ENCODE assay signal across 1 cellular context in the genomic region with DNA sequence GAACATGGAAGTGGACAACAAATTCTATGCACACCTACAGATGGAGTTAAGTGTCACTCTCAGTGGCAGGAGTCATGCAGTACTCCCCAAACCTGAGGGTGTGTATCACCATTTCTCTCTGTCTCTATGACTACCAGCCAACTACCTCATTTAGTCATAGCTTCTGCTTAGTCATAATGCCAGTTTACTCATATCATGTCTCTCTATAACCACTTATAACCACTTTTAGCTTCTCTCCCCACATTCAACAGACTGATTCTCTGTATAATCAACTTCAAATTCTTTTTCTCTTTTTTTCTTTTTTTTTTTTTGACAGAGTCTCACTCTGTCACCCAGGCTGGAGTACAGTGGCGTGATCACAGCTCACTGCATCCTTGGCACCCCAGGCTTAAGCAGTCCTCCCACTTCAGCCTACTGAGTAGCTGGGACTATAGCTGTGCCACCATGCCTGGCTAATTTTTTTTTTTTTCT.
A peak's percentile ranks its signal among the peaks of the same experiment; 100 is the strongest.
TF ChIP-seq lines count a peak whose summit lies in the region.

No MANE protein-coding gene starts in this region.

TF ChIP-seq in GM12878, 131 proteins besides CTCF, POLR2A, EP300 and RAD21 (continues in another document):
- TF ChIP-seq MTA2 (IDR thresholded peaks at IDR 0.05; ENCODE audit: low read depth) (peak; percentile 99), CBFB (IDR thresholded peaks at IDR 0.05; ENCODE audit: low read depth) (peak; percentile 94), POLR2AphosphoS2 (IDR thresholded peaks at IDR 0.05; ENCODE audit: low read depth, low read length) (no peak), HCFC1 (IDR thresholded peaks at IDR 0.05; ENCODE audit: low read length) (no peak), PAX5 (IDR thresholded peaks at IDR 0.05; ENCODE audit: borderline replicate concordance, low read depth, low read length) (peak; percentile 92), CBX3 (IDR thresholded peaks at IDR 0.05; ENCODE audit: borderline replicate concordance, low read depth) (no peak), TCF7 (IDR thresholded peaks at IDR 0.05; ENCODE audit: borderline replicate concordance) (0 out of 2 replicates have a peak, but pooled peaks have one; percentile 47), IKZF1 (conservative IDR thresholded peaks at IDR 0.05) (peak; percentile 61), HDAC6 (IDR thresholded peaks at IDR 0.05; ENCODE audit: unreplicated experiment) (no peak), NFYA (IDR thresholded peaks at IDR 0.05; ENCODE audit: borderline replicate concordance, low read depth, low read length) (no peak), MEF2A (IDR thresholded peaks at IDR 0.05; ENCODE audit: insufficient read depth, low read depth, low read length) (peak; percentile 95), SREBF2 (IDR thresholded peaks at IDR 0.05; ENCODE audit: low read length) (no peak), FOS (IDR thresholded peaks at IDR 0.05; ENCODE audit: borderline replicate concordance, extremely low read depth, insufficient read length) (no peak), PAX8 (IDR thresholded peaks at IDR 0.05) (no peak), TARDBP (IDR thresholded peaks at IDR 0.05; ENCODE audit: borderline replicate concordance) (no peak), CHD1 (IDR thresholded peaks at IDR 0.05; ENCODE audit: low read depth, low read length) (no peak), NRF1 (conservative IDR thresholded peaks at IDR 0.05; ENCODE audit: low read depth, low read length) (no peak), YBX1 (IDR thresholded peaks at IDR 0.05) (no peak), ASH2L (IDR thresholded peaks at IDR 0.05; ENCODE audit: borderline replicate concordance, low read depth) (no peak), CEBPB (IDR thresholded peaks at IDR 0.05; ENCODE audit: borderline replicate concordance in 1 of 2, low read depth in 2 of 2, low read length in 2 of 2) (peak in 1 of 2 experiments; percentile 84; a peak in 1 of 4 replicates), SIX5 (IDR thresholded peaks at IDR 0.05; ENCODE audit: low read depth, low read length, severe bottlenecking) (no peak), FOXK2 (IDR thresholded peaks at IDR 0.05) (no peak), NBN (IDR thresholded peaks at IDR 0.05) (peak; percentile 99), GATAD2B (conservative IDR thresholded peaks at IDR 0.05; ENCODE audit: low read depth) (no peak), RBBP5 (conservative IDR thresholded peaks at IDR 0.05) (no peak), RCOR1 (conservative IDR thresholded peaks at IDR 0.05; ENCODE audit: low read depth, low read length) (peak; percentile 82; the same call in 1 of the 2 replicates), CHD4 (IDR thresholded peaks at IDR 0.05) (no peak), ZNF217 (IDR thresholded peaks at IDR 0.05) (peak; percentile 40; the same call in 1 of the 2 replicates), EZH2 (IDR thresholded peaks at IDR 0.05; ENCODE audit: borderline replicate concordance, control insufficient read depth, low read depth, low read length) (0 out of 2 replicates have a peak, but pooled peaks have one; percentile 59), ESRRA (IDR thresholded peaks at IDR 0.05; ENCODE audit: low read length) (no peak), MYB (IDR thresholded peaks at IDR 0.05; ENCODE audit: borderline replicate concordance, low read depth, low read length) (peak; percentile 61; the same call in 1 of the 2 replicates), RELA (IDR thresholded peaks at IDR 0.05; ENCODE audit: borderline replicate concordance, partially characterized antibody) (no peak), SIN3A (IDR thresholded peaks at IDR 0.05; ENCODE audit: low read depth, low read length) (no peak), TBL1XR1 (IDR thresholded peaks at IDR 0.05; ENCODE audit: low read depth, low read length) (peak; percentile 71; the same call in 1 of the 2 replicates), IKZF2 (IDR thresholded peaks at IDR 0.05) (peak; percentile 89 to 94)
- TF ChIP-seq, protein P1, sequence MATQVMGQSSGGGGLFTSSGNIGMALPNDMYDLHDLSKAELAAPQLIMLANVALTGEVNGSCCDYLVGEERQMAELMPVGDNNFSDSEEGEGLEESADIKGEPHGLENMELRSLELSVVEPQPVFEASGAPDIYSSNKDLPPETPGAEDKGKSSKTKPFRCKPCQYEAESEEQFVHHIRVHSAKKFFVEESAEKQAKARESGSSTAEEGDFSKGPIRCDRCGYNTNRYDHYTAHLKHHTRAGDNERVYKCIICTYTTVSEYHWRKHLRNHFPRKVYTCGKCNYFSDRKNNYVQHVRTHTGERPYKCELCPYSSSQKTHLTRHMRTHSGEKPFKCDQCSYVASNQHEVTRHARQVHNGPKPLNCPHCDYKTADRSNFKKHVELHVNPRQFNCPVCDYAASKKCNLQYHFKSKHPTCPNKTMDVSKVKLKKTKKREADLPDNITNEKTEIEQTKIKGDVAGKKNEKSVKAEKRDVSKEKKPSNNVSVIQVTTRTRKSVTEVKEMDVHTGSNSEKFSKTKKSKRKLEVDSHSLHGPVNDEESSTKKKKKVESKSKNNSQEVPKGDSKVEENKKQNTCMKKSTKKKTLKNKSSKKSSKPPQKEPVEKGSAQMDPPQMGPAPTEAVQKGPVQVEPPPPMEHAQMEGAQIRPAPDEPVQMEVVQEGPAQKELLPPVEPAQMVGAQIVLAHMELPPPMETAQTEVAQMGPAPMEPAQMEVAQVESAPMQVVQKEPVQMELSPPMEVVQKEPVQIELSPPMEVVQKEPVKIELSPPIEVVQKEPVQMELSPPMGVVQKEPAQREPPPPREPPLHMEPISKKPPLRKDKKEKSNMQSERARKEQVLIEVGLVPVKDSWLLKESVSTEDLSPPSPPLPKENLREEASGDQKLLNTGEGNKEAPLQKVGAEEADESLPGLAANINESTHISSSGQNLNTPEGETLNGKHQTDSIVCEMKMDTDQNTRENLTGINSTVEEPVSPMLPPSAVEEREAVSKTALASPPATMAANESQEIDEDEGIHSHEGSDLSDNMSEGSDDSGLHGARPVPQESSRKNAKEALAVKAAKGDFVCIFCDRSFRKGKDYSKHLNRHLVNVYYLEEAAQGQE (IDR thresholded peaks at IDR 0.05; ENCODE audit: low read depth, low read length), result no peak
- TF ChIP-seq, protein P2, sequence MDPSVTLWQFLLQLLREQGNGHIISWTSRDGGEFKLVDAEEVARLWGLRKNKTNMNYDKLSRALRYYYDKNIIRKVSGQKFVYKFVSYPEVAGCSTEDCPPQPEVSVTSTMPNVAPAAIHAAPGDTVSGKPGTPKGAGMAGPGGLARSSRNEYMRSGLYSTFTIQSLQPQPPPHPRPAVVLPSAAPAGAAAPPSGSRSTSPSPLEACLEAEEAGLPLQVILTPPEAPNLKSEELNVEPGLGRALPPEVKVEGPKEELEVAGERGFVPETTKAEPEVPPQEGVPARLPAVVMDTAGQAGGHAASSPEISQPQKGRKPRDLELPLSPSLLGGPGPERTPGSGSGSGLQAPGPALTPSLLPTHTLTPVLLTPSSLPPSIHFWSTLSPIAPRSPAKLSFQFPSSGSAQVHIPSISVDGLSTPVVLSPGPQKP (IDR thresholded peaks at IDR 0.05; ENCODE audit: low read depth, low read length), result no peak
- TF ChIP-seq, protein P3, sequence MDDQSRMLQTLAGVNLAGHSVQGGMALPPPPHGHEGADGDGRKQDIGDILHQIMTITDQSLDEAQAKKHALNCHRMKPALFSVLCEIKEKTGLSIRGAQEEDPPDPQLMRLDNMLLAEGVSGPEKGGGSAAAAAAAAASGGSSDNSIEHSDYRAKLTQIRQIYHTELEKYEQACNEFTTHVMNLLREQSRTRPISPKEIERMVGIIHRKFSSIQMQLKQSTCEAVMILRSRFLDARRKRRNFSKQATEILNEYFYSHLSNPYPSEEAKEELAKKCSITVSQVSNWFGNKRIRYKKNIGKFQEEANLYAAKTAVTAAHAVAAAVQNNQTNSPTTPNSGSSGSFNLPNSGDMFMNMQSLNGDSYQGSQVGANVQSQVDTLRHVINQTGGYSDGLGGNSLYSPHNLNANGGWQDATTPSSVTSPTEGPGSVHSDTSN (IDR thresholded peaks at IDR 0.05; ENCODE audit: insufficient replicate concordance, low read depth, low read length), result peak; percentile 54
- TF ChIP-seq, protein P4, sequence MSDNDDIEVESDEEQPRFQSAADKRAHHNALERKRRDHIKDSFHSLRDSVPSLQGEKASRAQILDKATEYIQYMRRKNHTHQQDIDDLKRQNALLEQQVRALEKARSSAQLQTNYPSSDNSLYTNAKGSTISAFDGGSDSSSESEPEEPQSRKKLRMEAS (IDR thresholded peaks at IDR 0.05; ENCODE audit: low read depth, low read length), result no peak
- TF ChIP-seq, protein P5, sequence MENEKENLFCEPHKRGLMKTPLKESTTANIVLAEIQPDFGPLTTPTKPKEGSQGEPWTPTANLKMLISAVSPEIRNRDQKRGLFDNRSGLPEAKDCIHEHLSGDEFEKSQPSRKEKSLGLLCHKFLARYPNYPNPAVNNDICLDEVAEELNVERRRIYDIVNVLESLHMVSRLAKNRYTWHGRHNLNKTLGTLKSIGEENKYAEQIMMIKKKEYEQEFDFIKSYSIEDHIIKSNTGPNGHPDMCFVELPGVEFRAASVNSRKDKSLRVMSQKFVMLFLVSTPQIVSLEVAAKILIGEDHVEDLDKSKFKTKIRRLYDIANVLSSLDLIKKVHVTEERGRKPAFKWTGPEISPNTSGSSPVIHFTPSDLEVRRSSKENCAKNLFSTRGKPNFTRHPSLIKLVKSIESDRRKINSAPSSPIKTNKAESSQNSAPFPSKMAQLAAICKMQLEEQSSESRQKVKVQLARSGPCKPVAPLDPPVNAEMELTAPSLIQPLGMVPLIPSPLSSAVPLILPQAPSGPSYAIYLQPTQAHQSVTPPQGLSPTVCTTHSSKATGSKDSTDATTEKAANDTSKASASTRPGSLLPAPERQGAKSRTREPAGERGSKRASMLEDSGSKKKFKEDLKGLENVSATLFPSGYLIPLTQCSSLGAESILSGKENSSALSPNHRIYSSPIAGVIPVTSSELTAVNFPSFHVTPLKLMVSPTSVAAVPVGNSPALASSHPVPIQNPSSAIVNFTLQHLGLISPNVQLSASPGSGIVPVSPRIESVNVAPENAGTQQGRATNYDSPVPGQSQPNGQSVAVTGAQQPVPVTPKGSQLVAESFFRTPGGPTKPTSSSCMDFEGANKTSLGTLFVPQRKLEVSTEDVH (IDR thresholded peaks at IDR 0.05; ENCODE audit: low read depth, partially characterized antibody), result no peak
- TF ChIP-seq, protein P6, sequence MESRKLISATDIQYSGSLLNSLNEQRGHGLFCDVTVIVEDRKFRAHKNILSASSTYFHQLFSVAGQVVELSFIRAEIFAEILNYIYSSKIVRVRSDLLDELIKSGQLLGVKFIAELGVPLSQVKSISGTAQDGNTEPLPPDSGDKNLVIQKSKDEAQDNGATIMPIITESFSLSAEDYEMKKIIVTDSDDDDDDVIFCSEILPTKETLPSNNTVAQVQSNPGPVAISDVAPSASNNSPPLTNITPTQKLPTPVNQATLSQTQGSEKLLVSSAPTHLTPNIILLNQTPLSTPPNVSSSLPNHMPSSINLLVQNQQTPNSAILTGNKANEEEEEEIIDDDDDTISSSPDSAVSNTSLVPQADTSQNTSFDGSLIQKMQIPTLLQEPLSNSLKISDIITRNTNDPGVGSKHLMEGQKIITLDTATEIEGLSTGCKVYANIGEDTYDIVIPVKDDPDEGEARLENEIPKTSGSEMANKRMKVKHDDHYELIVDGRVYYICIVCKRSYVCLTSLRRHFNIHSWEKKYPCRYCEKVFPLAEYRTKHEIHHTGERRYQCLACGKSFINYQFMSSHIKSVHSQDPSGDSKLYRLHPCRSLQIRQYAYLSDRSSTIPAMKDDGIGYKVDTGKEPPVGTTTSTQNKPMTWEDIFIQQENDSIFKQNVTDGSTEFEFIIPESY (IDR thresholded peaks at IDR 0.05), result no peak
- TF ChIP-seq, protein P7, sequence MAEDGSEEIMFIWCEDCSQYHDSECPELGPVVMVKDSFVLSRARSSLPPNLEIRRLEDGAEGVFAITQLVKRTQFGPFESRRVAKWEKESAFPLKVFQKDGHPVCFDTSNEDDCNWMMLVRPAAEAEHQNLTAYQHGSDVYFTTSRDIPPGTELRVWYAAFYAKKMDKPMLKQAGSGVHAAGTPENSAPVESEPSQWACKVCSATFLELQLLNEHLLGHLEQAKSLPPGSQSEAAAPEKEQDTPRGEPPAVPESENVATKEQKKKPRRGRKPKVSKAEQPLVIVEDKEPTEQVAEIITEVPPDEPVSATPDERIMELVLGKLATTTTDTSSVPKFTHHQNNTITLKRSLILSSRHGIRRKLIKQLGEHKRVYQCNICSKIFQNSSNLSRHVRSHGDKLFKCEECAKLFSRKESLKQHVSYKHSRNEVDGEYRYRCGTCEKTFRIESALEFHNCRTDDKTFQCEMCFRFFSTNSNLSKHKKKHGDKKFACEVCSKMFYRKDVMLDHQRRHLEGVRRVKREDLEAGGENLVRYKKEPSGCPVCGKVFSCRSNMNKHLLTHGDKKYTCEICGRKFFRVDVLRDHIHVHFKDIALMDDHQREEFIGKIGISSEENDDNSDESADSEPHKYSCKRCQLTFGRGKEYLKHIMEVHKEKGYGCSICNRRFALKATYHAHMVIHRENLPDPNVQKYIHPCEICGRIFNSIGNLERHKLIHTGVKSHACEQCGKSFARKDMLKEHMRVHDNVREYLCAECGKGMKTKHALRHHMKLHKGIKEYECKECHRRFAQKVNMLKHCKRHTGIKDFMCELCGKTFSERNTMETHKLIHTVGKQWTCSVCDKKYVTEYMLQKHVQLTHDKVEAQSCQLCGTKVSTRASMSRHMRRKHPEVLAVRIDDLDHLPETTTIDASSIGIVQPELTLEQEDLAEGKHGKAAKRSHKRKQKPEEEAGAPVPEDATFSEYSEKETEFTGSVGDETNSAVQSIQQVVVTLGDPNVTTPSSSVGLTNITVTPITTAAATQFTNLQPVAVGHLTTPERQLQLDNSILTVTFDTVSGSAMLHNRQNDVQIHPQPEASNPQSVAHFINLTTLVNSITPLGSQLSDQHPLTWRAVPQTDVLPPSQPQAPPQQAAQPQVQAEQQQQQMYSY (CRISPR knock-in tag; IDR thresholded peaks at IDR 0.05), result no peak
- TF ChIP-seq, protein P8, sequence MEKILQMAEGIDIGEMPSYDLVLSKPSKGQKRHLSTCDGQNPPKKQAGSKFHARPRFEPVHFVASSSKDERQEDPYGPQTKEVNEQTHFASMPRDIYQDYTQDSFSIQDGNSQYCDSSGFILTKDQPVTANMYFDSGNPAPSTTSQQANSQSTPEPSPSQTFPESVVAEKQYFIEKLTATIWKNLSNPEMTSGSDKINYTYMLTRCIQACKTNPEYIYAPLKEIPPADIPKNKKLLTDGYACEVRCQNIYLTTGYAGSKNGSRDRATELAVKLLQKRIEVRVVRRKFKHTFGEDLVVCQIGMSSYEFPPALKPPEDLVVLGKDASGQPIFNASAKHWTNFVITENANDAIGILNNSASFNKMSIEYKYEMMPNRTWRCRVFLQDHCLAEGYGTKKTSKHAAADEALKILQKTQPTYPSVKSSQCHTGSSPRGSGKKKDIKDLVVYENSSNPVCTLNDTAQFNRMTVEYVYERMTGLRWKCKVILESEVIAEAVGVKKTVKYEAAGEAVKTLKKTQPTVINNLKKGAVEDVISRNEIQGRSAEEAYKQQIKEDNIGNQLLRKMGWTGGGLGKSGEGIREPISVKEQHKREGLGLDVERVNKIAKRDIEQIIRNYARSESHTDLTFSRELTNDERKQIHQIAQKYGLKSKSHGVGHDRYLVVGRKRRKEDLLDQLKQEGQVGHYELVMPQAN (conservative IDR thresholded peaks at IDR 0.05), result no peak
- TF ChIP-seq, protein P9, sequence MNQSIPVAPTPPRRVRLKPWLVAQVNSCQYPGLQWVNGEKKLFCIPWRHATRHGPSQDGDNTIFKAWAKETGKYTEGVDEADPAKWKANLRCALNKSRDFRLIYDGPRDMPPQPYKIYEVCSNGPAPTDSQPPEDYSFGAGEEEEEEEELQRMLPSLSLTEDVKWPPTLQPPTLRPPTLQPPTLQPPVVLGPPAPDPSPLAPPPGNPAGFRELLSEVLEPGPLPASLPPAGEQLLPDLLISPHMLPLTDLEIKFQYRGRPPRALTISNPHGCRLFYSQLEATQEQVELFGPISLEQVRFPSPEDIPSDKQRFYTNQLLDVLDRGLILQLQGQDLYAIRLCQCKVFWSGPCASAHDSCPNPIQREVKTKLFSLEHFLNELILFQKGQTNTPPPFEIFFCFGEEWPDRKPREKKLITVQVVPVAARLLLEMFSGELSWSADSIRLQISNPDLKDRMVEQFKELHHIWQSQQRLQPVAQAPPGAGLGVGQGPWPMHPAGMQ (IDR thresholded peaks at IDR 0.05; ENCODE audit: borderline replicate concordance), result no peak
